In genomic region chr22:29517215-29517908, GRCh38 we compare ENCODE assay signal across 18 cellular contexts. TPM values are rescaled to one million over a fixed set of nuclear protein-coding genes. Genes with fewer than 3 reads are reported as not detected.
A peak's percentile ranks its signal among the peaks of the same experiment; 100 is the strongest.
DNase-seq lines count a peak whose midpoint lies in the region; ATAC-seq and FAIRE-seq lines count a peak whose summit lies in the region.
"Had no signal": no experiment of that assay in that cellular context is flagged by ENCODE, and none has a peak within 500 bp of the region (broad histone marks: within the 10 kb centered on the region; RNA-seq: fewer than 3 reads in every experiment).

No MANE protein-coding gene starts in this region.

- no peak overlapping the region for H3K4me3 Mint-ChIP-seq in activated CD4-positive, alpha-beta T cell treated with anti-CD3 and anti-CD28 coated beads, Interleukin-2, amount 10 ng/mL, durations not matched to agents 7 days and 5 days
- H3K4me3 Mint-ChIP-seq: activated CD8-positive, alpha-beta T cell treated with anti-CD3 and anti-CD28 coated beads, Interleukin-2, amount 10 ng/mL, durations not matched to agents 7 days and 5 days; CD4-positive, alpha-beta T cell; central memory CD8-positive, alpha-beta T cell; naive B cell; stimulated activated naive B cell treated with anti-CD40 and anti-IgM and Interleukin-4, amounts not matched to agents 10 μg/mL and 1 μg/mL and 100 μg/mL, for 72 hours had no signal

- POLR2A ChIA-PET in activated CD4-positive, alpha-beta T cell treated with anti-CD3 and anti-CD28 coated beads, Interleukin-2, amount 10 ng/mL, durations not matched to agents 7 days and 5 days (lab: Charles Lee): no interaction called here

- no peaks in the 10 kb centered on the region for H3K27me3 ChIP-seq in small intestine (ENCODE audit: control insufficient read depth in 2 of 2, insufficient read depth in 2 of 2, low read length in 2 of 2)

- H3K4me1 ChIP-seq in small intestine (ENCODE audit: control insufficient read depth in 2 of 2, insufficient read depth in 1 of 2, low read depth in 1 of 2, low read length in 1 of 2): no peaks in the 10 kb centered on the region

- no peak overlapping the region for H3K27ac Mint-ChIP-seq in activated CD4-positive, alpha-beta T cell treated with anti-CD3 and anti-CD28 coated beads, Interleukin-2, amount 10 ng/mL, durations not matched to agents 7 days and 5 days
- H3K27ac Mint-ChIP-seq: activated CD8-positive, alpha-beta T cell treated with anti-CD3 and anti-CD28 coated beads, Interleukin-2, amount 10 ng/mL, durations not matched to agents 7 days and 5 days; CD4-positive, alpha-beta T cell; naive B cell; stimulated activated naive B cell treated with anti-CD40 and anti-IgM and Interleukin-4, amounts not matched to agents 10 μg/mL and 1 μg/mL and 100 μg/mL, for 72 hours had no signal

- CTCF ChIA-PET in activated CD4-positive, alpha-beta T cell treated with anti-CD3 and anti-CD28 coated beads, Interleukin-2, amount 10 ng/mL, durations not matched to agents 7 days and 5 days (lab: Charles Lee): interaction anchor here (1.1 to 1.3 kb wide), 2 partner anchors 90 to 134 kb away, joined by 3 read pairs; no protein-coding TSS in a partner anchor

- H3K27ac ChIP-seq in small intestine (ENCODE audit: low read depth in 1 of 2, low read length in 1 of 2): no peak overlapping the region

- H3K36me3 Mint-ChIP-seq in activated CD4-positive, alpha-beta T cell treated with anti-CD3 and anti-CD28 coated beads, Interleukin-2, amount 10 ng/mL, durations not matched to agents 7 days and 5 days (ENCODE audit: low read depth): peaks cover 40% of the 10 kb centered on the region

- FAIRE-seq in small intestine (lab: Jason Lieb, UNC): no peak
- FAIRE-seq: A204.1, RCC 7860 had no signal

- H3K27me3 Mint-ChIP-seq in activated CD4-positive, alpha-beta T cell treated with anti-CD3 and anti-CD28 coated beads, Interleukin-2, amount 10 ng/mL, durations not matched to agents 7 days and 5 days: no peaks in the 10 kb centered on the region
- H3K27me3 Mint-ChIP-seq: CD4-positive, alpha-beta T cell; central memory CD8-positive, alpha-beta T cell; naive B cell; stimulated activated naive B cell treated with anti-CD40 and anti-IgM and Interleukin-4, amounts not matched to agents 10 μg/mL and 1 μg/mL and 100 μg/mL, for 72 hours had no signal

- no peaks in the 10 kb centered on the region for H3K9me3 Mint-ChIP-seq in activated CD4-positive, alpha-beta T cell treated with anti-CD3 and anti-CD28 coated beads, Interleukin-2, amount 10 ng/mL, durations not matched to agents 7 days and 5 days
- H3K9me3 Mint-ChIP-seq: CD4-positive, alpha-beta T cell; central memory CD8-positive, alpha-beta T cell; naive B cell; stimulated activated naive B cell treated with anti-CD40 and anti-IgM and Interleukin-4, amounts not matched to agents 10 μg/mL and 1 μg/mL and 100 μg/mL, for 72 hours had no signal

- 62 to 78% (median 75%) methylated on average over 5 of the region's 5 CpGs for WGBS in small intestine, 3 donors

- DNase-seq in NCI-H1694 treated with DMSO at 0.1 percent for 48 hours (lab: John Stamatoyannopoulos, UW) (peak; percentile 8), NCI-H1694 (lab: John Stamatoyannopoulos, UW) (no peak), NCI-H526 (lab: John Stamatoyannopoulos, UW) (peak; percentile 92 to 96), epidermal melanocyte (ENCODE audit: insufficient read length, low spot score) (peak; percentile 38), small intestine (peak; percentile 2), AML-193 (lab: John Stamatoyannopoulos, UW) (no peak)
- DNase-seq in activated CD4-positive, alpha-beta T cell treated with anti-CD3 and anti-CD28 coated beads, Interleukin-2, amount 10 ng/mL, durations not matched to agents 7 days and 5 days: no peak
- DNase-seq: activated CD8-positive, alpha-beta T cell treated with anti-CD3 and anti-CD28 coated beads, Interleukin-2, amount 10 ng/mL, durations not matched to agents 7 days and 5 days; CD4-positive, alpha-beta T cell; DND-41; naive B cell; posterior cingulate gyrus; stimulated activated naive B cell treated with anti-CD40 and anti-IgM and Interleukin-4, amounts not matched to agents 10 μg/mL and 1 μg/mL and 100 μg/mL, for 72 hours; trophoblast cell had no signal

- no peaks in the 10 kb centered on the region for H3K4me1 Mint-ChIP-seq in activated CD4-positive, alpha-beta T cell treated with anti-CD3 and anti-CD28 coated beads, Interleukin-2, amount 10 ng/mL, durations not matched to agents 7 days and 5 days
- H3K4me1 Mint-ChIP-seq: central memory CD8-positive, alpha-beta T cell; naive B cell; stimulated activated naive B cell treated with anti-CD40 and anti-IgM and Interleukin-4, amounts not matched to agents 10 μg/mL and 1 μg/mL and 100 μg/mL, for 72 hours had no signal

- no peaks in the 10 kb centered on the region for H3K9me3 ChIP-seq in small intestine (ENCODE audit: control insufficient read depth, low read depth)

- H3K36me3 ChIP-seq in small intestine (ENCODE audit: control insufficient read depth in 2 of 2, insufficient read depth in 2 of 2, low read length in 2 of 2): peaks cover 14 to 22% of the 10 kb centered on the region in 2 donors

- no peak for ATAC-seq in GM19328 (IDR thresholded peaks at IDR 0.05; ENCODE audit: unreplicated experiment)
- ATAC-seq: activated CD8-positive, alpha-beta T cell treated with anti-CD3 and anti-CD28 coated beads, Interleukin-2, amount 10 ng/mL, durations not matched to agents 7 days and 5 days had no signal

- H3K4me3 ChIP-seq in small intestine (ENCODE audit: low read depth in 1 of 2, low read length in 2 of 2): no peak overlapping the region

RNA-seq across cellular contexts. Expression of gene THOC5, which starts 36.2 kb away (rescaled TPM):
- polyA plus RNA-seq in small intestine: 10 to 100 TPM; 20.3 to 27.3 (median 24.6) TPM
- total RNA-seq in activated CD4-positive, alpha-beta T cell treated with anti-CD3 and anti-CD28 coated beads, Interleukin-2, amount 10 ng/mL, durations not matched to agents 7 days and 5 days: 10 to 100 TPM; 48.6 to 61.5 TPM

RNA-seq across cellular contexts. Expression of gene NEFH, which starts 37.3 kb away (rescaled TPM):
- 1 to 10 TPM in 1 of 3 donors, not detected in 2; 1.9 TPM for polyA plus RNA-seq in small intestine
- total RNA-seq in activated CD4-positive, alpha-beta T cell treated with anti-CD3 and anti-CD28 coated beads, Interleukin-2, amount 10 ng/mL, durations not matched to agents 7 days and 5 days: under 1 TPM; 0.87 to 0.89 TPM

Comparison
In these comparisons a context has a peak if more than half of its experiments do, and no peak if none do; other contexts are left out.
1. DNase-seq: peak in NCI-H1694 treated with DMSO at 0.1 percent for 48 hours (single experiment), NCI-H526 (2 of 2), epidermal melanocyte (single experiment) and small intestine (single experiment); none in NCI-H1694 (single experiment), AML-193 (0 of 2) and activated CD4-positive, alpha-beta T cell treated with anti-CD3 and anti-CD28 coated beads, Interleukin-2, amount 10 ng/mL, durations not matched to agents 7 days and 5 days (single experiment).